25 cellular contexts compared by ENCODE assay signal in the genomic region with DNA sequence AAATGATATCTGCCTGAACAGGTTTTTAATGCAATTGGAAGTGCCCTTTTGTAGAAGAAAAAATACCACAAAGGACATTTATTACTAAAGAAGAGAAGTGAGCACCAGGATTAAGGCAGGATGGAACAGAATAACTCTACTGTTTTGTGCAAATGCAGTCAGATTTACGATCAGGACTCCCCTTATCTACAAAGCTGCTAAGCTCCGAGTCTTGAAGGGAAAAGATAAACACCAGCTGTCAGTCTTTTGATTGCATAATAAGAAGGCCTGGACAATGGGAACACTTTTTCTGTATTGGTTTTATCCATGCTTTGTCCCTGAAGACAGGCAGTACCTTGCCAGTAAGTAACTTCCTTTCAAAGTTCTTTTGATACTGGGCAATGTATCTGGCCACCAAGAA.
"Had no signal": no experiment of that assay in that cellular context is flagged by ENCODE, and none has a peak within 500 bp of the region (broad histone marks: within the 10 kb centered on the region; RNA-seq: fewer than 3 reads in every experiment).

No MANE protein-coding gene starts in this region.

- H3K27me3 Mint-ChIP-seq: activated CD4-positive, alpha-beta T cell treated with anti-CD3 and anti-CD28 coated beads for 36 hours; activated naive CD4-positive, alpha-beta T cell treated with anti-CD3 and anti-CD28 coated beads, Interleukin-2, amount 50 U/mL, for 24 hours; central memory CD8-positive, alpha-beta T cell; T-helper 17 cell had no signal

- H3K4me3 ChIP-seq: PC-9 had no signal

- DNase-seq: activated CD4-positive, alpha-beta T cell treated with anti-CD3 and anti-CD28 coated beads for 36 hours; activated CD4-positive, alpha-beta T cell treated with anti-CD3 and anti-CD28 coated beads, Interleukin-2, amount 50 U/mL, for 4 hours; activated CD8-positive, alpha-beta memory T cell treated with anti-CD3 and anti-CD28 coated beads, Interleukin-2, amount 50 U/mL, for 48 hours; activated CD8-positive, alpha-beta T cell treated with anti-CD3 and anti-CD28 coated beads, Interleukin-2, amount 10 ng/mL, durations not matched to agents 7 days and 5 days; activated effector memory CD4-positive, alpha-beta T cell treated with Interleukin-2 at 50 U/mL for 16 hours; activated naive CD4-positive, alpha-beta T cell; activated naive CD8-positive, alpha-beta T cell treated with anti-CD3 and anti-CD28 coated beads, Interleukin-2, amount 50 U/mL, for 24 hours; activated T-cell treated with anti-CD3 and anti-CD28 coated beads, Interleukin-2, amount 50 U/mL, for 1 hour; amygdala; NCI-H1092; NCI-H1417; NCI-H1694 treated with DMSO at 0.1 percent for 48 hours; NCI-H2029 treated with DMSO at 0.1 percent for 48 hours; NCI-H345; NCI-H510A; PC-9; SIG-M5; T-helper 17 cell; T-helper 9 cell had no signal

- H3K4me1 Mint-ChIP-seq: activated CD4-positive, alpha-beta T cell treated with anti-CD3 and anti-CD28 coated beads for 36 hours; activated naive CD4-positive, alpha-beta T cell treated with anti-CD3 and anti-CD28 coated beads, Interleukin-2, amount 50 U/mL, for 24 hours; activated naive CD8-positive, alpha-beta T cell treated with anti-CD3 and anti-CD28 coated beads, Interleukin-2, amount 50 U/mL, for 24 hours; brain; central memory CD8-positive, alpha-beta T cell; T-helper 17 cell had no signal

- H3K27ac Mint-ChIP-seq: activated CD4-positive, alpha-beta T cell treated with anti-CD3 and anti-CD28 coated beads for 36 hours; activated CD8-positive, alpha-beta T cell treated with anti-CD3 and anti-CD28 coated beads, Interleukin-2, amount 10 ng/mL, durations not matched to agents 7 days and 5 days; activated naive CD4-positive, alpha-beta T cell treated with anti-CD3 and anti-CD28 coated beads, Interleukin-2, amount 50 U/mL, for 24 hours; activated naive CD8-positive, alpha-beta T cell treated with anti-CD3 and anti-CD28 coated beads, Interleukin-2, amount 50 U/mL, for 24 hours; activated T-helper 1 cell treated with anti-CD3 and anti-CD28 coated beads, Interleukin-12 subunit alpha, Interleukin-12 subunit beta, Interleukin-2, Interleukin-4 antibody, amounts not matched to agents 30 ng/mL and 10 ng/mL and 1 ng/mL, durations not matched to agents 14 hours and 24 hours and 36 hours; brain; T-helper 17 cell had no signal

- ATAC-seq: activated CD4-positive, alpha-beta T cell treated with anti-CD3 and anti-CD28 coated beads for 36 hours; activated CD8-positive, alpha-beta T cell treated with anti-CD3 and anti-CD28 coated beads, Interleukin-2, amount 10 ng/mL, durations not matched to agents 7 days and 5 days; activated naive CD8-positive, alpha-beta T cell treated with anti-CD3 and anti-CD28 coated beads, Interleukin-2, amount 50 U/mL, for 24 hours; T-helper 17 cell had no signal

- H3K4me3 Mint-ChIP-seq: activated CD4-positive, alpha-beta T cell treated with anti-CD3 and anti-CD28 coated beads for 36 hours; activated CD8-positive, alpha-beta T cell treated with anti-CD3 and anti-CD28 coated beads, Interleukin-2, amount 10 ng/mL, durations not matched to agents 7 days and 5 days; activated naive CD4-positive, alpha-beta T cell treated with anti-CD3 and anti-CD28 coated beads, Interleukin-2, amount 50 U/mL, for 24 hours; activated naive CD8-positive, alpha-beta T cell treated with anti-CD3 and anti-CD28 coated beads, Interleukin-2, amount 50 U/mL, for 24 hours; activated T-helper 1 cell treated with anti-CD3 and anti-CD28 coated beads, Interleukin-12 subunit alpha, Interleukin-12 subunit beta, Interleukin-2, Interleukin-4 antibody, amounts not matched to agents 30 ng/mL and 10 ng/mL and 1 ng/mL, durations not matched to agents 14 hours and 24 hours and 36 hours; brain; central memory CD8-positive, alpha-beta T cell; T-helper 17 cell had no signal

- H3K27ac ChIP-seq: KMS-11, PC-9, VCaP had no signal

- H3K36me3 Mint-ChIP-seq: activated naive CD4-positive, alpha-beta T cell treated with anti-CD3 and anti-CD28 coated beads, Interleukin-2, amount 50 U/mL, for 24 hours; brain had no signal
